ENCODE assay signal across 9 cellular contexts in genomic region chrX:19799319-19800182, GRCh38.
DNase-seq lines count a peak whose midpoint lies in the region; ATAC-seq and TF ChIP-seq lines count a peak whose summit lies in the region.
"Had no signal": no experiment of that assay in that cellular context is flagged by ENCODE, and none has a peak within 500 bp of the region (broad histone marks: within the 10 kb centered on the region; RNA-seq: fewer than 3 reads in every experiment).

No MANE protein-coding gene starts in this region.

- DNase-seq in GM12865 (ENCODE audit: low read depth) = peak; percentile 70
- peak; percentile 29 for DNase-seq in T follicular helper cell (ENCODE audit: low read depth)
- peak; percentile 33 for DNase-seq in choroid plexus epithelial cell (ENCODE audit: low read depth)
- DNase-seq in cortex of kidney (lab: John Stamatoyannopoulos, UW) = no peak
- no peak for DNase-seq in SK-N-DZ (ENCODE audit: low spot score)
- no peak for DNase-seq in H7

- no peak for TF ChIP-seq CTCF in GM12865 (IDR thresholded peaks at IDR 0.05; ENCODE audit: insufficient read depth, low read depth, low read length, missing control alignments)
- no peak for TF ChIP-seq CTCF in choroid plexus epithelial cell (conservative IDR thresholded peaks at IDR 0.05; ENCODE audit: low read depth, low read length)
- TF ChIP-seq CTCF in neutrophil (IDR thresholded peaks at IDR 0.05) = no peak

- H3K4me1 ChIP-seq in neutrophil (ENCODE audit: control insufficient read depth in 1 of 2, insufficient read depth in 1 of 2, low read depth in 1 of 2, low read length in 1 of 2) = peaks cover 16 to 30% of the 10 kb centered on the region in 2 experiments

- no peaks in the 10 kb centered on the region for H3K9me3 ChIP-seq in neutrophil

- no peak for ATAC-seq in HG03520 (IDR thresholded peaks at IDR 0.05; ENCODE audit: unreplicated experiment)

- H3K27ac ChIP-seq in neutrophil = peak overlapping the region; percentile 10
- H3K27ac ChIP-seq: epithelial cell of prostate had no signal

- peak overlapping the region; percentile 47 for H3K4me3 ChIP-seq in GM12865 (ENCODE audit: low read depth, low read length)
- H3K4me3 ChIP-seq in choroid plexus epithelial cell (ENCODE audit: low read depth, low read length) = no peak overlapping the region
- H3K4me3 ChIP-seq in neutrophil (ENCODE audit: low read depth in 1 of 2, low read length in 1 of 2) = no peak overlapping the region
- no peak overlapping the region for H3K4me3 ChIP-seq in H7 (ENCODE audit: insufficient read depth, low read depth, low read length)

- H3K36me3 ChIP-seq in neutrophil (no peaks in the 10 kb centered on the region), H7 (replicated peaks; ENCODE audit: control insufficient read depth, insufficient read depth, low read length) (no peaks in the 10 kb centered on the region)

- H3K27me3 ChIP-seq in neutrophil (no peaks in the 10 kb centered on the region), H7 (ENCODE audit: control insufficient read depth, insufficient read depth, low read length) (no peaks in the 10 kb centered on the region)

Comparison
In these comparisons a context has a peak if more than half of its experiments do, and no peak if none do; other contexts are left out.
1. DNase-seq: peak in GM12865 (single experiment), T follicular helper cell (single experiment) and choroid plexus epithelial cell (single experiment); none in cortex of kidney (single experiment), SK-N-DZ (single experiment) and H7 (single experiment).